Comparison of ENCODE assay signal across 1 cellular context in genomic region chr22:27113211-27114030, GRCh38.
A peak's percentile ranks its signal among the peaks of the same experiment; 100 is the strongest.
TF ChIP-seq lines count a peak whose summit lies in the region.

No MANE protein-coding gene starts in this region.

TF ChIP-seq in K562, 482 proteins besides CTCF, POLR2A, EP300 and RAD21:
- no peak for TF ChIP-seq KAT7 (CRISPR knock-in tag; IDR thresholded peaks at IDR 0.05; ENCODE audit: borderline replicate concordance)
- TF ChIP-seq ATF3 (IDR thresholded peaks at IDR 0.05): 0 out of 2 replicates have a peak, but pooled peaks have one; percentile 15
- no peak for TF ChIP-seq ATF3 (CRISPR knock-in tag; conservative IDR thresholded peaks at IDR 0.05)
- TF ChIP-seq ZNF41 (CRISPR knock-in tag; conservative IDR thresholded peaks at IDR 0.05): no peak
- TF ChIP-seq PATZ1 (CRISPR knock-in tag; IDR thresholded peaks at IDR 0.05; ENCODE audit: borderline replicate concordance): no peak
- no peak for TF ChIP-seq POLR2AphosphoS5 (IDR thresholded peaks at IDR 0.05; ENCODE audit: control insufficient read depth, insufficient read depth, low read depth, low read length)
- TF ChIP-seq ARID4B (CRISPR knock-in tag; IDR thresholded peaks at IDR 0.05): no peak
- TF ChIP-seq, protein P1, sequence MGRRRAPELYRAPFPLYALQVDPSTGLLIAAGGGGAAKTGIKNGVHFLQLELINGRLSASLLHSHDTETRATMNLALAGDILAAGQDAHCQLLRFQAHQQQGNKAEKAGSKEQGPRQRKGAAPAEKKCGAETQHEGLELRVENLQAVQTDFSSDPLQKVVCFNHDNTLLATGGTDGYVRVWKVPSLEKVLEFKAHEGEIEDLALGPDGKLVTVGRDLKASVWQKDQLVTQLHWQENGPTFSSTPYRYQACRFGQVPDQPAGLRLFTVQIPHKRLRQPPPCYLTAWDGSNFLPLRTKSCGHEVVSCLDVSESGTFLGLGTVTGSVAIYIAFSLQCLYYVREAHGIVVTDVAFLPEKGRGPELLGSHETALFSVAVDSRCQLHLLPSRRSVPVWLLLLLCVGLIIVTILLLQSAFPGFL (CRISPR knock-in tag; IDR thresholded peaks at IDR 0.05): no peak
TF ChIP-seq in K562: peak in this region for 1.
